11 cellular contexts compared by ENCODE assay signal in genomic region chr2:38619458-38620164, GRCh38. TPM values are rescaled to one million over a fixed set of nuclear protein-coding genes. Genes with fewer than 3 reads are reported as not detected.
DNase-seq lines count a peak whose midpoint lies in the region; ATAC-seq and TF ChIP-seq lines count a peak whose summit lies in the region.
"Had no signal": no experiment of that assay in that cellular context is flagged by ENCODE, and none has a peak within 500 bp of the region (broad histone marks: within the 10 kb centered on the region; RNA-seq: fewer than 3 reads in every experiment).

No MANE protein-coding gene starts in this region.

- H3K36me3 Mint-ChIP-seq in mesothelial cell of epicardium = no peaks in the 10 kb centered on the region
- no peaks in the 10 kb centered on the region for H3K36me3 Mint-ChIP-seq in activated T-cell treated with anti-CD3 and anti-CD28 coated beads, Interleukin-2, amount 50 U/mL, for 72 hours (ENCODE audit: insufficient read depth in 2 of 2)

- H3K27me3 ChIP-seq in ascending aorta = no peaks in the 10 kb centered on the region

- peak; percentile 50 for ATAC-seq in HG02885 (IDR thresholded peaks at IDR 0.05; ENCODE audit: poor library complexity, unreplicated experiment)
- no peak for ATAC-seq in GM18867 (IDR thresholded peaks at IDR 0.05; ENCODE audit: unreplicated experiment)
- ATAC-seq in HG03469 (IDR thresholded peaks at IDR 0.05; ENCODE audit: unreplicated experiment) = no peak
- ATAC-seq in activated T-cell treated with anti-CD3 and anti-CD28 coated beads, Interleukin-2, amount 50 U/mL, for 72 hours (replicated peaks in 1 of 2) = no peak

- H3K9me3 Mint-ChIP-seq in mesothelial cell of epicardium = no peaks in the 10 kb centered on the region
- H3K9me3 Mint-ChIP-seq in activated T-cell treated with anti-CD3 and anti-CD28 coated beads, Interleukin-2, amount 50 U/mL, for 72 hours = no peaks in the 10 kb centered on the region

- no peak overlapping the region for H3K4me3 ChIP-seq in ascending aorta

- peak overlapping the region; percentile 31 to 32 for H3K27ac ChIP-seq in ascending aorta

- peaks cover 0 to 17% of the 10 kb centered on the region in 2 donors for H3K4me1 ChIP-seq in ascending aorta

- peaks cover 13% of the 10 kb centered on the region for H3K4me1 Mint-ChIP-seq in mesothelial cell of epicardium
- peaks cover 30% of the 10 kb centered on the region for H3K4me1 Mint-ChIP-seq in activated T-cell treated with anti-CD3 and anti-CD28 coated beads, Interleukin-2, amount 50 U/mL, for 72 hours (ENCODE audit: low read depth)

- intact Hi-C loops in ascending aorta (cut with DNase I) = loop anchor here (5.0 kb wide), 1 partner anchor 48 kb away; the partner anchor contains the start of gene GALM

- peak overlapping the region; percentile 4 for H3K27ac Mint-ChIP-seq in mesothelial cell of epicardium
- H3K27ac Mint-ChIP-seq in activated T-cell treated with anti-CD3 and anti-CD28 coated beads, Interleukin-2, amount 50 U/mL, for 72 hours = no peak overlapping the region

- H3K4me3 Mint-ChIP-seq in mesothelial cell of epicardium = no peak overlapping the region
- no peak overlapping the region for H3K4me3 Mint-ChIP-seq in activated T-cell treated with anti-CD3 and anti-CD28 coated beads, Interleukin-2, amount 50 U/mL, for 72 hours

- TF ChIP-seq CTCF in ascending aorta (IDR thresholded peaks at IDR 0.05) = no peak
- TF ChIP-seq CTCF in mesothelial cell of epicardium (IDR thresholded peaks at IDR 0.05; ENCODE audit: unreplicated experiment) = no peak

- no peaks in the 10 kb centered on the region for H3K9me3 ChIP-seq in ascending aorta

- no peaks in the 10 kb centered on the region for H3K27me3 Mint-ChIP-seq in mesothelial cell of epicardium (ENCODE audit: low read depth)
- peaks cover 12% of the 10 kb centered on the region for H3K27me3 Mint-ChIP-seq in activated T-cell treated with anti-CD3 and anti-CD28 coated beads, Interleukin-2, amount 50 U/mL, for 72 hours (ENCODE audit: low read depth)

- H3K36me3 ChIP-seq in ascending aorta = no peaks in the 10 kb centered on the region

- peak; percentile 43 for DNase-seq in EL
- no peak for DNase-seq in ascending aorta (ENCODE audit: low spot score in 2 of 2)
- DNase-seq in mesothelial cell of epicardium (ENCODE audit: low spot score in 2 of 2, unreplicated experiment in 2 of 2) = no peak
- no peak for DNase-seq in cortex of kidney (lab: John Stamatoyannopoulos, UW)
- DNase-seq in activated T-cell treated with anti-CD3 and anti-CD28 coated beads, Interleukin-2, amount 50 U/mL, for 72 hours = no peak
- DNase-seq: activated CD8-positive, alpha-beta memory T cell treated with anti-CD3 and anti-CD28 coated beads for 24 hours; cerebellar nuclear complex; stimulated activated CD4-positive, alpha-beta T cell treated with anti-CD3 and anti-CD28 coated beads, Interleukin-12 subunit alpha, Interleukin-12 subunit beta, amount 100 ng/mL, for 4 hours had no signal

RNA-seq across cellular contexts. Expression of gene HNRNPLL, which starts 16.9 kb away (rescaled TPM):
- total RNA-seq in ascending aorta = 10.6 TPM
- 73.9 to 84.8 TPM (median 80.7 TPM) in 3 replicates for total RNA-seq in mesothelial cell of epicardium
- 10 to 100 TPM; 63.7 to 80.7 TPM for total RNA-seq in activated T-cell treated with anti-CD3 and anti-CD28 coated beads, Interleukin-2, amount 50 U/mL, for 72 hours

RNA-seq across cellular contexts. Expression of gene GALM, which starts 46.3 kb away (rescaled TPM):
- total RNA-seq in ascending aorta = 1.4 TPM
- total RNA-seq in mesothelial cell of epicardium = 17.0 to 18.2 TPM (median 17.6 TPM) in 3 replicates
- total RNA-seq in activated T-cell treated with anti-CD3 and anti-CD28 coated beads, Interleukin-2, amount 50 U/mL, for 72 hours = 100 to 1,000 TPM in 1 of 2 donors, 10 to 100 TPM in 1; 97.8 to 114 TPM
